In genomic region chr1:203465943-203466342, GRCh38 we compare ENCODE assay signal across 12 cellular contexts. TPM values are rescaled to one million over a fixed set of nuclear protein-coding genes. Genes with fewer than 3 reads are reported as not detected.
A peak's percentile ranks its signal among the peaks of the same experiment; 100 is the strongest.
DNase-seq lines count a peak whose midpoint lies in the region; TF ChIP-seq lines count a peak whose summit lies in the region.
"Had no signal": no experiment of that assay in that cellular context is flagged by ENCODE, and none has a peak within 500 bp of the region (broad histone marks: within the 10 kb centered on the region; RNA-seq: fewer than 3 reads in every experiment).

No MANE protein-coding gene starts in this region.

- TF ChIP-seq CTCF in OCI-LY1 (IDR thresholded peaks at IDR 0.05; ENCODE audit: low read length) = no peak

- H3K4me3 ChIP-seq in OCI-LY1 (ENCODE audit: low read depth, low read length, poor library complexity, severe bottlenecking) = no peak overlapping the region
- no peak overlapping the region for H3K4me3 ChIP-seq in muscle layer of colon (ENCODE audit: low read depth in 1 of 2, low read length in 2 of 2)
- no peak overlapping the region for H3K4me3 ChIP-seq in subcutaneous abdominal adipose tissue (ENCODE audit: low read depth in 1 of 5, low read length in 5 of 5)
- H3K4me3 ChIP-seq in Karpas-422 (ENCODE audit: low read length) = no peak overlapping the region

- H3K79me2 ChIP-seq in OCI-LY1 (ENCODE audit: insufficient read depth, low read length) (no peaks in the 10 kb centered on the region), Karpas-422 (ENCODE audit: low read length) (no peaks in the 10 kb centered on the region)

- H3K27ac ChIP-seq in OCI-LY1 (ENCODE audit: low read depth, low read length, poor library complexity, severe bottlenecking) (peak overlapping the region; percentile 96), muscle layer of colon (ENCODE audit: low read depth, low read length) (peak overlapping the region; percentile 89), subcutaneous abdominal adipose tissue (ENCODE audit: low read depth, low read length) (peak overlapping the region; percentile 39), Karpas-422 (ENCODE audit: low read length) (no peak overlapping the region)

- no peaks in the 10 kb centered on the region for H3K9me2 ChIP-seq in OCI-LY1 (ENCODE audit: low read depth, low read length)
- no peaks in the 10 kb centered on the region for H3K9me2 ChIP-seq in Karpas-422 (replicated peaks; ENCODE audit: insufficient read depth, low read length)

- H2AFZ ChIP-seq in OCI-LY1 (ENCODE audit: low read length) (no peak overlapping the region), Karpas-422 (ENCODE audit: low read length) (no peak overlapping the region)

- peak overlapping the region; percentile 49; the same call in 1 of the 2 replicates for H3K9ac ChIP-seq in OCI-LY1 (ENCODE audit: low read length)
- H3K9ac ChIP-seq in muscle layer of colon (ENCODE audit: low read length) = peak overlapping the region; percentile 41
- no peak overlapping the region for H3K9ac ChIP-seq in subcutaneous abdominal adipose tissue (ENCODE audit: low read length in 5 of 5)
- no peak overlapping the region for H3K9ac ChIP-seq in Karpas-422 (ENCODE audit: low read length)

- H3K27me3 ChIP-seq in OCI-LY1 (ENCODE audit: insufficient read depth, low read length) (no peaks in the 10 kb centered on the region), muscle layer of colon (ENCODE audit: control insufficient read depth in 1 of 2, insufficient read depth in 2 of 2, low read length in 2 of 2) (no peaks in the 10 kb centered on the region), subcutaneous abdominal adipose tissue (ENCODE audit: control insufficient read depth in 5 of 5, insufficient read depth in 4 of 5, low read length in 5 of 5) (peaks cover 0 to 3% (median 0%) of the 10 kb centered on the region in 5 donors), Karpas-422 (ENCODE audit: low read length) (0 out of 2 replicates have a peak, but pooled peaks cover 3% of the 10 kb centered on the region)

- H3K4me2 ChIP-seq in OCI-LY1 (ENCODE audit: low read length) (peak overlapping the region; percentile 23; the same call in 1 of the 2 replicates), Karpas-422 (ENCODE audit: low read depth, low read length, poor library complexity, severe bottlenecking) (no peak overlapping the region)

- DNase-seq in fibroblast of peridontal ligament (ENCODE audit: extremely low read depth) (peak; percentile 38), cerebellum (ENCODE audit: low spot score) (no peak), NK-92 (lab: John Stamatoyannopoulos, UW; ENCODE audit: unreplicated experiment) (no peak), NCI-H2171 (lab: John Stamatoyannopoulos, UW) (no peak), Karpas-422 (no peak)
- DNase-seq: activated CD4-positive, CD25-positive, alpha-beta regulatory T cell; activated gamma-delta T cell; CD8-positive, alpha-beta memory T cell; NCI-H1694 had no signal

- no peaks in the 10 kb centered on the region for H3K9me3 ChIP-seq in OCI-LY1 (ENCODE audit: low read length)
- no peaks in the 10 kb centered on the region for H3K9me3 ChIP-seq in muscle layer of colon (ENCODE audit: low read length)
- no peaks in the 10 kb centered on the region for H3K9me3 ChIP-seq in subcutaneous abdominal adipose tissue (ENCODE audit: control insufficient read depth in 5 of 5, low read length in 5 of 5)
- H3K9me3 ChIP-seq in Karpas-422 (ENCODE audit: low read length) = no peaks in the 10 kb centered on the region

- no peaks in the 10 kb centered on the region for H3F3A ChIP-seq in OCI-LY1 (ENCODE audit: insufficient read depth, low read length)

- H3K36me3 ChIP-seq in OCI-LY1 (ENCODE audit: insufficient read depth, low read length) (no peaks in the 10 kb centered on the region), muscle layer of colon (ENCODE audit: insufficient read depth, low read length) (no peaks in the 10 kb centered on the region), subcutaneous abdominal adipose tissue (ENCODE audit: control insufficient read depth in 5 of 5, insufficient read depth in 5 of 5, low read length in 5 of 5) (no peaks in the 10 kb centered on the region), Karpas-422 (ENCODE audit: insufficient read depth, low read length) (no peaks in the 10 kb centered on the region)

- H4K20me1 ChIP-seq in OCI-LY1 (ENCODE audit: insufficient read depth, low read length) (no peaks in the 10 kb centered on the region), Karpas-422 (ENCODE audit: insufficient read depth, low read depth, low read length) (no peaks in the 10 kb centered on the region)

- H3K4me1 ChIP-seq in OCI-LY1 (ENCODE audit: insufficient read depth, low read length, severe bottlenecking) (peaks cover 76% of the 10 kb centered on the region), muscle layer of colon (ENCODE audit: insufficient read depth, low read length) (peaks cover 56% of the 10 kb centered on the region), subcutaneous abdominal adipose tissue (ENCODE audit: control insufficient read depth in 5 of 5, insufficient read depth in 5 of 5, low read length in 5 of 5) (peaks cover 11 to 54% (median 45%) of the 10 kb centered on the region in 5 donors), Karpas-422 (ENCODE audit: low read length) (peaks cover 18% of the 10 kb centered on the region)

RNA-seq across cellular contexts. Expression of gene PRELP, which starts 9.7 kb away (rescaled TPM):
- total RNA-seq in cerebellum = 0.27 TPM
- not detected in 2 replicates for total RNA-seq in Karpas-422 (2014; rRNA removed; shearing (Covaris generic); ENCODE audit: low replicate concordance)
- total RNA-seq: CD8-positive, alpha-beta memory T cell had no signal

RNA-seq across cellular contexts. Expression of gene OPTC, which starts 28.0 kb away (rescaled TPM):
- total RNA-seq in cerebellum = not detected
- not detected in 2 replicates for total RNA-seq in Karpas-422 (2014; rRNA removed; shearing (Covaris generic); ENCODE audit: low replicate concordance)
- total RNA-seq: CD8-positive, alpha-beta memory T cell had no signal

Comparison
In these comparisons a context has a peak if more than half of its experiments do, and no peak if none do; other contexts are left out.
1. H3K9ac ChIP-seq: peak in OCI-LY1 (single experiment) and muscle layer of colon (single experiment); none in subcutaneous abdominal adipose tissue (0 of 5) and Karpas-422 (single experiment).